1 cellular context compared by ENCODE assay signal in the genomic region with DNA sequence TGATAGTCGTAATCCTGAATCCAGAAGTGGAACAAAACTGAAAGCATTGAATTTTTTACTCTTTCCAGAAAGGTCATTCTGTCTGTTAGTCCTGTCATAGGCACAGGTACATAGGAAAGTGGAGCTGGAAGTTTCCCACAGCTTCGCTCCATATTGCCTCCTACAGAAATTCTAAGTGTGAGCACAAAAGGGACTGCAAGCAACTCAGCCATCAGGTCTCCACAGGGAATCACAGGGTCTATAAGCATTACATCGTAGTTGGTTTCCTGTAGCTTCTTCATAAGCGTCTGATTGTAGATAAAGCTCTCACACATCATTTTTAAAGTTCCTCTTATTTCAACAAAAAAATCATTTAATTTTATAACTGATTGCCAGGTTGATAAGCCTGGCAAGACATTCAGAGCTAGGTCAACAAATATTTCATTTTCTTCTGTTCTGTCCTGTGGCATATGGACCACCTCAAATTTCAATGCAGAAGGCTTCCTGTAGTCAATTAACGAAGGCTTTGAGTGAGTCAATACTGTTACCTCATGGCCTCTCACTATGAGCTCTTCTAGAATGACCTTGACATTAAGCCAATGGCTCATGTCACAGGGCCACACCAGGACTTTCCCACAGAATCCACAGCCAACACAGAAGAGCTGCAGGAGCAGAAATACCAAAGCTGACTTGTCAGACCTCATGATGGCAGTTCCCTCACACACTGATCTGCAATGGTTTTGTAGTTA.
TF ChIP-seq lines count a peak whose summit lies in the region.

Gene UGT2A3 (minus strand): TSS at position 727 of the 728 bp plus-strand sequence. CDS start 44 bp downstream, at position 683.

TF ChIP-seq in HepG2, 621 proteins besides CTCF, POLR2A, EP300 and RAD21 (continued from another document and continues in another):
- TF ChIP-seq ZBTB25 (CRISPR knock-in tag; IDR thresholded peaks at IDR 0.05) (peak; percentile 77), SMARCE1 (IDR thresholded peaks at IDR 0.05; ENCODE audit: borderline replicate concordance) (no peak), MIER2 (CRISPR knock-in tag; IDR thresholded peaks at IDR 0.05) (peak; percentile 67; the same call in 1 of the 2 replicates), ZNF263 (CRISPR knock-in tag; IDR thresholded peaks at IDR 0.05) (0 out of 2 replicates have a peak, but pooled peaks have one; percentile 43), ZNF891 (CRISPR knock-in tag; IDR thresholded peaks at IDR 0.05) (no peak), SKI (IDR thresholded peaks at IDR 0.05; ENCODE audit: partially characterized antibody) (peak; percentile 86), FOXK1 (CRISPR knock-in tag; IDR thresholded peaks at IDR 0.05; ENCODE audit: borderline replicate concordance, low read depth) (peak; percentile 77; the same call in 1 of the 2 replicates), PHF21A (CRISPR knock-in tag; IDR thresholded peaks at IDR 0.05) (peak; percentile 84), HMG20B (CRISPR knock-in tag; conservative IDR thresholded peaks at IDR 0.05) (peak; percentile 73; the same call in 1 of the 2 replicates), ZNF556 (CRISPR knock-in tag; IDR thresholded peaks at IDR 0.05; ENCODE audit: borderline replicate concordance) (no peak), ZNF772 (CRISPR knock-in tag; IDR thresholded peaks at IDR 0.05) (peak; percentile 66; the same call in 1 of the 2 replicates), CERS6 (CRISPR knock-in tag; IDR thresholded peaks at IDR 0.05) (no peak), HOXA3 (CRISPR knock-in tag; IDR thresholded peaks at IDR 0.05) (peak; percentile 89), ZNF800 (CRISPR knock-in tag; IDR thresholded peaks at IDR 0.05) (no peak), E2F5 (CRISPR knock-in tag; conservative IDR thresholded peaks at IDR 0.05) (no peak), NR3C1 (CRISPR knock-in tag; IDR thresholded peaks at IDR 0.05) (no peak), SMAD9 (CRISPR knock-in tag; IDR thresholded peaks at IDR 0.05) (no peak), GPN1 (CRISPR knock-in tag; IDR thresholded peaks at IDR 0.05; ENCODE audit: borderline replicate concordance) (no peak), BORCS8-MEF2B (CRISPR knock-in tag; IDR thresholded peaks at IDR 0.05) (no peak), RFXAP (CRISPR knock-in tag; IDR thresholded peaks at IDR 0.05; ENCODE audit: borderline replicate concordance) (peak; percentile 84), ARID2 (CRISPR knock-in tag; IDR thresholded peaks at IDR 0.05; ENCODE audit: borderline replicate concordance) (no peak), GFI1 (CRISPR knock-in tag; IDR thresholded peaks at IDR 0.05; ENCODE audit: borderline replicate concordance) (peak; percentile 50; the same call in 1 of the 2 replicates), ZFP90 (CRISPR knock-in tag; IDR thresholded peaks at IDR 0.05; ENCODE audit: borderline replicate concordance) (peak; percentile 67; the same call in 1 of the 2 replicates), ZNF629 (CRISPR knock-in tag; conservative IDR thresholded peaks at IDR 0.05) (peak; percentile 37; the same call in 1 of the 2 replicates), ZBTB4 (CRISPR knock-in tag; IDR thresholded peaks at IDR 0.05; ENCODE audit: borderline replicate concordance) (no peak), ERF (CRISPR knock-in tag; IDR thresholded peaks at IDR 0.05) (peak; percentile 95), ZNF577 (CRISPR knock-in tag; IDR thresholded peaks at IDR 0.05; ENCODE audit: borderline replicate concordance, low read depth) (no peak), ZNF720 (CRISPR knock-in tag; IDR thresholded peaks at IDR 0.05) (no peak), EEA1 (CRISPR knock-in tag; IDR thresholded peaks at IDR 0.05; ENCODE audit: borderline replicate concordance) (no peak), KLF16 (CRISPR knock-in tag; IDR thresholded peaks at IDR 0.05) (peak in 1 of 2 experiments; percentile 89; a peak in 2 of 4 replicates), ZBTB38 (CRISPR knock-in tag; IDR thresholded peaks at IDR 0.05) (no peak), MAZ (IDR thresholded peaks at IDR 0.05; ENCODE audit: borderline replicate concordance, low read depth, low read length) (no peak), MAZ (CRISPR knock-in tag; IDR thresholded peaks at IDR 0.05; ENCODE audit: low read depth) (no peak), ISX (CRISPR knock-in tag; conservative IDR thresholded peaks at IDR 0.05) (no peak), MTF2 (CRISPR knock-in tag; IDR thresholded peaks at IDR 0.05; ENCODE audit: borderline replicate concordance) (no peak), EZH2 (conservative IDR thresholded peaks at IDR 0.05; ENCODE audit: low read depth, low read length) (no peak), YY1 (IDR thresholded peaks at IDR 0.05; ENCODE audit: insufficient read depth, insufficient replicate concordance, low read depth, low read length) (peak; percentile 10), ZNF747 (CRISPR knock-in tag; IDR thresholded peaks at IDR 0.05; ENCODE audit: borderline replicate concordance) (no peak), RFX3 (CRISPR knock-in tag; IDR thresholded peaks at IDR 0.05) (no peak), RXRA (CRISPR knock-in tag; IDR thresholded peaks at IDR 0.05) (peak; percentile 92; the same call in 1 of the 2 replicates), SAFB2 (CRISPR knock-in tag; IDR thresholded peaks at IDR 0.05; ENCODE audit: borderline replicate concordance, low read depth) (no peak), CHCHD3 (CRISPR knock-in tag; IDR thresholded peaks at IDR 0.05) (no peak), HDAC1 (CRISPR knock-in tag; IDR thresholded peaks at IDR 0.05) (peak; percentile 68)
- TF ChIP-seq, protein P1, sequence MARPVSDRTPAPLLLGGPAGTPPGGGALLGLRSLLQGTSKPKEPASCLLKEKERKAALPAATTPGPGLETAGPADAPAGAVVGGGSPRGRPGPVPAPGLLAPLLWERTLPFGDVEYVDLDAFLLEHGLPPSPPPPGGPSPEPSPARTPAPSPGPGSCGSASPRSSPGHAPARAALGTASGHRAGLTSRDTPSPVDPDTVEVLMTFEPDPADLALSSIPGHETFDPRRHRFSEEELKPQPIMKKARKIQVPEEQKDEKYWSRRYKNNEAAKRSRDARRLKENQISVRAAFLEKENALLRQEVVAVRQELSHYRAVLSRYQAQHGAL (CRISPR knock-in tag; IDR thresholded peaks at IDR 0.05; ENCODE audit: not compliant biosample characterization) = no peak
- TF ChIP-seq, protein P2, sequence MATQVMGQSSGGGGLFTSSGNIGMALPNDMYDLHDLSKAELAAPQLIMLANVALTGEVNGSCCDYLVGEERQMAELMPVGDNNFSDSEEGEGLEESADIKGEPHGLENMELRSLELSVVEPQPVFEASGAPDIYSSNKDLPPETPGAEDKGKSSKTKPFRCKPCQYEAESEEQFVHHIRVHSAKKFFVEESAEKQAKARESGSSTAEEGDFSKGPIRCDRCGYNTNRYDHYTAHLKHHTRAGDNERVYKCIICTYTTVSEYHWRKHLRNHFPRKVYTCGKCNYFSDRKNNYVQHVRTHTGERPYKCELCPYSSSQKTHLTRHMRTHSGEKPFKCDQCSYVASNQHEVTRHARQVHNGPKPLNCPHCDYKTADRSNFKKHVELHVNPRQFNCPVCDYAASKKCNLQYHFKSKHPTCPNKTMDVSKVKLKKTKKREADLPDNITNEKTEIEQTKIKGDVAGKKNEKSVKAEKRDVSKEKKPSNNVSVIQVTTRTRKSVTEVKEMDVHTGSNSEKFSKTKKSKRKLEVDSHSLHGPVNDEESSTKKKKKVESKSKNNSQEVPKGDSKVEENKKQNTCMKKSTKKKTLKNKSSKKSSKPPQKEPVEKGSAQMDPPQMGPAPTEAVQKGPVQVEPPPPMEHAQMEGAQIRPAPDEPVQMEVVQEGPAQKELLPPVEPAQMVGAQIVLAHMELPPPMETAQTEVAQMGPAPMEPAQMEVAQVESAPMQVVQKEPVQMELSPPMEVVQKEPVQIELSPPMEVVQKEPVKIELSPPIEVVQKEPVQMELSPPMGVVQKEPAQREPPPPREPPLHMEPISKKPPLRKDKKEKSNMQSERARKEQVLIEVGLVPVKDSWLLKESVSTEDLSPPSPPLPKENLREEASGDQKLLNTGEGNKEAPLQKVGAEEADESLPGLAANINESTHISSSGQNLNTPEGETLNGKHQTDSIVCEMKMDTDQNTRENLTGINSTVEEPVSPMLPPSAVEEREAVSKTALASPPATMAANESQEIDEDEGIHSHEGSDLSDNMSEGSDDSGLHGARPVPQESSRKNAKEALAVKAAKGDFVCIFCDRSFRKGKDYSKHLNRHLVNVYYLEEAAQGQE (IDR thresholded peaks at IDR 0.05; ENCODE audit: borderline replicate concordance in 1 of 2, low read depth in 1 of 2, low read length in 2 of 2) = peak in 1 of 2 experiments; percentile 65; a peak in 1 of 4 replicates
